10 cellular contexts compared by ENCODE assay signal in the genomic region with DNA sequence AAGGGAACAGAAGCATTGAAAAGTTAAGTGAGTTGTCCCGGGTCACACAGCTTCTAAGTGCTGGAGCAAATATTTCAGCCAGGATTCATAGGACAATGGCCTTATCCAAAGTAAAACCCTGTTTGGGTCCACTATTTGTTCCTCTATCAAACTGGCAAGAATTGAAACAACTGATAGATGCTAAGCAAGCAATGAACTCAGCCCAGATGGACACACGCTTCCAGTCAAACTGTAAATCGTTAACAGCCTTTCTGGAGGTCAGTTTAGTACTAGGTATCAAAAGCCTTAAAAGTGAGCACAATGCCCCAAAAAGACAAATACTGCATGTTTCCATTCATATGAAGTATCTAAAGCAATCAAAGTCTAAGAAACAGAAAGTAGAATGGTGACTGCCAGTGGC. TPM values are rescaled to one million over a fixed set of nuclear protein-coding genes. Genes with fewer than 3 reads are reported as not detected.
A peak's percentile ranks its signal among the peaks of the same experiment; 100 is the strongest.
DNase-seq lines count a peak whose midpoint lies in the region; ATAC-seq, FAIRE-seq and TF ChIP-seq lines count a peak whose summit lies in the region.
"Had no signal": no experiment of that assay in that cellular context is flagged by ENCODE, and none has a peak within 500 bp of the region (broad histone marks: within the 10 kb centered on the region; RNA-seq: fewer than 3 reads in every experiment).

No MANE protein-coding gene starts in this region.

- dilution Hi-C loops in keratinocyte (cut with MboI; ENCODE audit: extremely low pct_ligation_motif_present, low sequenced_read_pairs), result no loop called here

- TF ChIP-seq CTCF in SU-DHL-6 (IDR thresholded peaks at IDR 0.05; ENCODE audit: insufficient read depth, low read length, poor library complexity, severe bottlenecking) (no peak), keratinocyte (optimal IDR thresholded peaks at IDR 0.05 in 1 of 3, IDR thresholded peaks at IDR 0.05 in 1 of 3, conservative IDR thresholded peaks at IDR 0.05 in 1 of 3; ENCODE audit: extremely low read depth in 1 of 3, insufficient read depth in 2 of 3, low read length in 3 of 3) (no peak)

- H3K27me3 ChIP-seq in SU-DHL-6 (ENCODE audit: low read length), result no peaks in the 10 kb centered on the region
- no peaks in the 10 kb centered on the region for H3K27me3 ChIP-seq in keratinocyte (ENCODE audit: control insufficient read depth, extremely low read depth, insufficient read depth, low read length)
- no peaks in the 10 kb centered on the region for H3K27me3 ChIP-seq in skeletal muscle satellite cell (ENCODE audit: control insufficient read depth, insufficient read depth, low read length)
- H3K27me3 ChIP-seq: pancreas had no signal

- no peak overlapping the region; the same call in 1 of the 2 replicates for H3K9ac ChIP-seq in SU-DHL-6 (ENCODE audit: low read length)
- no peak overlapping the region for H3K9ac ChIP-seq in keratinocyte (ENCODE audit: control insufficient read depth, extremely low read depth, insufficient read depth, low read length)
- H3K9ac ChIP-seq in skeletal muscle satellite cell (ENCODE audit: low read depth, low read length), result peak overlapping the region; percentile 99

- H3K9me3 Mint-ChIP-seq in activated CD4-positive, alpha-beta T cell treated with anti-CD3 and anti-CD28 coated beads for 36 hours (ENCODE audit: low read depth), result no peaks in the 10 kb centered on the region
- H3K9me3 Mint-ChIP-seq in activated CD8-positive, alpha-beta memory T cell treated with anti-CD3 and anti-CD28 coated beads, Interleukin-2, amount 10 ng/mL, durations not matched to agents 7 days and 5 days (ENCODE audit: low read depth), result no peaks in the 10 kb centered on the region

- H3K27ac Mint-ChIP-seq in activated CD4-positive, alpha-beta T cell treated with anti-CD3 and anti-CD28 coated beads for 36 hours, result no peak overlapping the region
- H3K27ac Mint-ChIP-seq in activated CD8-positive, alpha-beta memory T cell treated with anti-CD3 and anti-CD28 coated beads, Interleukin-2, amount 10 ng/mL, durations not matched to agents 7 days and 5 days, result no peak overlapping the region

- H4K20me1 ChIP-seq in SU-DHL-6 (ENCODE audit: low read depth, low read length), result no peaks in the 10 kb centered on the region
- no peaks in the 10 kb centered on the region for H4K20me1 ChIP-seq in keratinocyte (ENCODE audit: control insufficient read depth, extremely low read depth, insufficient read depth, low read length)

- H3K36me3 ChIP-seq in SU-DHL-6 (ENCODE audit: low read length), result no peaks in the 10 kb centered on the region
- H3K36me3 ChIP-seq in keratinocyte (ENCODE audit: control insufficient read depth in 2 of 2, extremely low read depth in 1 of 2, insufficient read depth in 2 of 2, low read length in 2 of 2), result peaks cover 0 to 1% of the 10 kb centered on the region in 2 experiments
- no peaks in the 10 kb centered on the region for H3K36me3 ChIP-seq in skeletal muscle satellite cell (ENCODE audit: insufficient read depth, low read length)
- H3K36me3 ChIP-seq: pancreas had no signal

- H3K4me3 ChIP-seq in SU-DHL-6 (ENCODE audit: insufficient read depth, low read length, poor library complexity, severe bottlenecking) (no peak overlapping the region), keratinocyte (ENCODE audit: control insufficient read depth in 2 of 3, extremely low read depth in 1 of 3, insufficient read depth in 2 of 3, low read depth in 1 of 3, low read length in 3 of 3) (peak overlapping the region in 1 of 3 experiments; percentile 68), skeletal muscle satellite cell (ENCODE audit: low read length) (peak overlapping the region; percentile 99)

- intact Hi-C loops in activated CD4-positive, alpha-beta T cell treated with anti-CD3 and anti-CD28 coated beads for 36 hours (cut with DNase I, micrococcal nuclease), result loop anchor here (1.0 to 2.0 kb wide), 11 partner anchors 28 to 1213 kb away; partner anchors contain the start of genes C1orf50 (in 2 of the 2), P3H1 (in 2 of the 2), ZNF691 (in 2 of the 2) and CCDC30 (in 1 of the 2)

- peaks cover 4% of the 10 kb centered on the region for H3K36me3 Mint-ChIP-seq in activated CD4-positive, alpha-beta T cell treated with anti-CD3 and anti-CD28 coated beads for 36 hours (ENCODE audit: low read depth)
- H3K36me3 Mint-ChIP-seq in activated CD8-positive, alpha-beta memory T cell treated with anti-CD3 and anti-CD28 coated beads, Interleukin-2, amount 10 ng/mL, durations not matched to agents 7 days and 5 days, result peaks cover 1% of the 10 kb centered on the region

- POLR2A ChIA-PET in activated CD4-positive, alpha-beta T cell treated with anti-CD3 and anti-CD28 coated beads for 36 hours (lab: Charles Lee), result interaction anchor here (0.6 to 2.8 kb wide), 5 partner anchors 9 to 141 kb away, joined by 3 to 13 read pairs (median 3); partner anchors contain the start of genes C1orf50, P3H1 and ZNF691

- H3K9me3 ChIP-seq in SU-DHL-6 (ENCODE audit: insufficient read depth, low read length), result no peaks in the 10 kb centered on the region
- H3K9me3 ChIP-seq in keratinocyte (ENCODE audit: control insufficient read depth, low read depth, low read length), result no peaks in the 10 kb centered on the region
- H3K9me3 ChIP-seq in skeletal muscle satellite cell (replicated peaks; ENCODE audit: low read length), result no peaks in the 10 kb centered on the region
- H3K9me3 ChIP-seq: pancreas had no signal

- peaks cover 13% of the 10 kb centered on the region for H3K4me1 ChIP-seq in keratinocyte (ENCODE audit: control insufficient read depth, extremely low read depth, insufficient read depth, low read length)
- peaks cover 21% of the 10 kb centered on the region for H3K4me1 ChIP-seq in skeletal muscle satellite cell (ENCODE audit: control insufficient read depth, insufficient read depth, low read length)

- peaks cover 2% of the 10 kb centered on the region for H3K27me3 Mint-ChIP-seq in activated CD4-positive, alpha-beta T cell treated with anti-CD3 and anti-CD28 coated beads for 36 hours
- H3K27me3 Mint-ChIP-seq in activated CD8-positive, alpha-beta memory T cell treated with anti-CD3 and anti-CD28 coated beads, Interleukin-2, amount 10 ng/mL, durations not matched to agents 7 days and 5 days, result no peaks in the 10 kb centered on the region

- H3K9me2 ChIP-seq in SU-DHL-6 (replicated peaks; ENCODE audit: insufficient read depth, low read length), result no peaks in the 10 kb centered on the region

- H3F3A ChIP-seq in SU-DHL-6 (ENCODE audit: insufficient read depth), result no peaks in the 10 kb centered on the region

- FAIRE-seq in keratinocyte (lab: Jason Lieb, UNC), result no peak
- FAIRE-seq: A204.1, pancreas had no signal

- ATAC-seq in activated CD4-positive, alpha-beta T cell treated with anti-CD3 and anti-CD28 coated beads for 36 hours, result no peak
- no peak for ATAC-seq in activated CD8-positive, alpha-beta memory T cell treated with anti-CD3 and anti-CD28 coated beads, Interleukin-2, amount 10 ng/mL, durations not matched to agents 7 days and 5 days

- no peak for DNase-seq in activated CD4-positive, alpha-beta T cell treated with anti-CD3 and anti-CD28 coated beads for 36 hours
- DNase-seq in activated CD4-positive, alpha-beta T cell treated with anti-CD3 and anti-CD28 coated beads for 1 hour, result no peak
- no peak for DNase-seq in keratinocyte (ENCODE audit: low read depth, low spot score)
- DNase-seq in activated CD4-positive, CD25-positive, alpha-beta regulatory T cell (lab: John Stamatoyannopoulos, UW), result no peak
- DNase-seq in NCI-H2107 (lab: John Stamatoyannopoulos, UW), result no peak
- no peak for DNase-seq in activated CD8-positive, alpha-beta memory T cell treated with anti-CD3 and anti-CD28 coated beads, Interleukin-2, amount 10 ng/mL, durations not matched to agents 7 days and 5 days

- peak overlapping the region; percentile 77 for H3K4me2 ChIP-seq in SU-DHL-6 (ENCODE audit: low read depth, low read length, poor library complexity, severe bottlenecking)
- H3K4me2 ChIP-seq in keratinocyte (ENCODE audit: control insufficient read depth, extremely low read depth, insufficient read depth, low read depth, low read length), result peak overlapping the region; percentile 85
- peak overlapping the region; percentile 84 for H3K4me2 ChIP-seq in skeletal muscle satellite cell (ENCODE audit: low read length)

- H2AFZ ChIP-seq in SU-DHL-6 (ENCODE audit: low read depth, low read length, severe bottlenecking) (no peak overlapping the region), keratinocyte (ENCODE audit: control insufficient read depth, low read length) (no peak overlapping the region)

- peaks cover 21% of the 10 kb centered on the region for H3K4me1 Mint-ChIP-seq in activated CD4-positive, alpha-beta T cell treated with anti-CD3 and anti-CD28 coated beads for 36 hours
- H3K4me1 Mint-ChIP-seq in activated CD8-positive, alpha-beta memory T cell treated with anti-CD3 and anti-CD28 coated beads, Interleukin-2, amount 10 ng/mL, durations not matched to agents 7 days and 5 days, result peaks cover 24% of the 10 kb centered on the region

- peak overlapping the region; percentile 50 for H3K4me3 Mint-ChIP-seq in activated CD4-positive, alpha-beta T cell treated with anti-CD3 and anti-CD28 coated beads for 36 hours
- no peak overlapping the region for H3K4me3 Mint-ChIP-seq in activated CD8-positive, alpha-beta memory T cell treated with anti-CD3 and anti-CD28 coated beads, Interleukin-2, amount 10 ng/mL, durations not matched to agents 7 days and 5 days

- H3K27ac ChIP-seq in SU-DHL-6 (ENCODE audit: low read depth, low read length), result no peak overlapping the region
- H3K27ac ChIP-seq in keratinocyte (ENCODE audit: control insufficient read depth, insufficient read depth, low read length), result no peak overlapping the region

- H3K79me2 ChIP-seq in SU-DHL-6 (ENCODE audit: insufficient read depth, low read length) (no peaks in the 10 kb centered on the region), keratinocyte (ENCODE audit: control insufficient read depth, insufficient read depth, low read length) (no peaks in the 10 kb centered on the region)

- no peaks in the 10 kb centered on the region for H3K9me1 ChIP-seq in keratinocyte (ENCODE audit: control insufficient read depth, extremely low read depth, insufficient read depth, low read length)

- CTCF ChIA-PET in activated CD4-positive, alpha-beta T cell treated with anti-CD3 and anti-CD28 coated beads for 36 hours (lab: Charles Lee), result interaction anchor here (1.0 to 3.9 kb wide), 5 partner anchors 18 to 52 kb away, joined by 3 to 27 read pairs (median 5); partner anchors contain the start of genes C1orf50, P3H1 and ZNF691
- CTCF ChIA-PET in activated CD8-positive, alpha-beta memory T cell treated with anti-CD3 and anti-CD28 coated beads, Interleukin-2, amount 10 ng/mL, durations not matched to agents 7 days and 5 days (lab: Charles Lee), result interaction anchor here (0.9 to 2.1 kb wide), 6 partner anchors 17 to 105 kb away, joined by 3 to 10 read pairs (median 5); partner anchors contain the start of genes P3H1 and ZNF691

RNA-seq across cellular contexts. Expression of gene SVBP, which starts 0.8 kb away (rescaled TPM):
- total RNA-seq in activated CD4-positive, alpha-beta T cell treated with anti-CD3 and anti-CD28 coated beads for 36 hours, result 10 to 100 TPM; 14.5 to 14.6 TPM
- polyA plus RNA-seq in keratinocyte, result 11.0 to 15.5 TPM (median 13.9 TPM) in 3 replicates
- 6.0 TPM for polyA plus RNA-seq in keratinocyte (2011; ENCODE audit: low read depth)
- polyA plus RNA-seq in keratinocyte (2011; cell fraction: cytosol; rRNA removed), result 12.6 and 18.4 TPM in 2 replicates
- 2.8 and 4.3 TPM in 2 replicates for polyA plus RNA-seq in keratinocyte (2011; cell fraction: nucleus; rRNA removed)
- 12.0 and 14.1 TPM in 2 replicates for polyA plus RNA-seq in keratinocyte (2012; ENCODE audit: low replicate concordance)
- 1.1 to 5.7 TPM (median 2.3 TPM) in 3 replicates for polyA minus RNA-seq in keratinocyte
- 5.6 TPM for polyA minus RNA-seq in keratinocyte (2011; cell fraction: cytosol; rRNA and poly(A)+ RNA removed)
- polyA minus RNA-seq in keratinocyte (2011; cell fraction: nucleus; rRNA and poly(A)+ RNA removed), result not detected in 2 replicates
- 7.4 and 9.2 TPM in 2 replicates for total RNA-seq in skeletal muscle satellite cell (2012; rRNA removed)
- total RNA-seq in activated CD8-positive, alpha-beta memory T cell treated with anti-CD3 and anti-CD28 coated beads, Interleukin-2, amount 10 ng/mL, durations not matched to agents 7 days and 5 days, result 10 to 100 TPM; 11.5 to 14.8 TPM

RNA-seq across cellular contexts. Expression of gene ERMAP, which starts 1.1 kb away (rescaled TPM):
- 1 to 10 TPM; 4.5 to 6.4 TPM for total RNA-seq in activated CD4-positive, alpha-beta T cell treated with anti-CD3 and anti-CD28 coated beads for 36 hours
- polyA plus RNA-seq in keratinocyte, result 5.6 to 6.5 TPM (median 6.3 TPM) in 3 replicates
- 1.9 TPM for polyA plus RNA-seq in keratinocyte (2011; ENCODE audit: low read depth)
- 4.8 and 6.2 TPM in 2 replicates for polyA plus RNA-seq in keratinocyte (2011; cell fraction: cytosol; rRNA removed)
- polyA plus RNA-seq in keratinocyte (2011; cell fraction: nucleus; rRNA removed), result 13.6 and 14.7 TPM in 2 replicates
- polyA plus RNA-seq in keratinocyte (2012; ENCODE audit: low replicate concordance), result 3.6 and 4.0 TPM in 2 replicates
- 5.7 to 7.4 TPM (median 5.7 TPM) in 3 replicates for polyA minus RNA-seq in keratinocyte
- polyA minus RNA-seq in keratinocyte (2011; cell fraction: cytosol; rRNA and poly(A)+ RNA removed), result 4.8 TPM
- 5.6 and 10.5 TPM in 2 replicates for polyA minus RNA-seq in keratinocyte (2011; cell fraction: nucleus; rRNA and poly(A)+ RNA removed)
- total RNA-seq in skeletal muscle satellite cell (2012; rRNA removed), result 5.5 and 6.6 TPM in 2 replicates
- total RNA-seq in activated CD8-positive, alpha-beta memory T cell treated with anti-CD3 and anti-CD28 coated beads, Interleukin-2, amount 10 ng/mL, durations not matched to agents 7 days and 5 days, result 1 to 10 TPM; 3.7 to 4.1 TPM

RNA-seq across cellular contexts. Expression of gene ZNF691, which starts 28.4 kb away (rescaled TPM):
- total RNA-seq in activated CD4-positive, alpha-beta T cell treated with anti-CD3 and anti-CD28 coated beads for 36 hours, result 10 to 100 TPM; 10.5 to 11.7 TPM
- polyA plus RNA-seq in keratinocyte, result 3.8 to 7.1 TPM (median 3.8 TPM) in 3 replicates
- polyA plus RNA-seq in keratinocyte (2011; ENCODE audit: low read depth), result 0.44 TPM
- 3.5 and 4.2 TPM in 2 replicates for polyA plus RNA-seq in keratinocyte (2011; cell fraction: cytosol; rRNA removed)
- 11.3 and 14.4 TPM in 2 replicates for polyA plus RNA-seq in keratinocyte (2011; cell fraction: nucleus; rRNA removed)
- 3.4 and 4.5 TPM in 2 replicates for polyA plus RNA-seq in keratinocyte (2012; ENCODE audit: low replicate concordance)
- 1.7 to 5.8 TPM (median 2.2 TPM) in 3 replicates for polyA minus RNA-seq in keratinocyte
- not detected for polyA minus RNA-seq in keratinocyte (2011; cell fraction: cytosol; rRNA and poly(A)+ RNA removed)
- 1.3 and 3.3 TPM in 2 replicates for polyA minus RNA-seq in keratinocyte (2011; cell fraction: nucleus; rRNA and poly(A)+ RNA removed)
- 7.1 and 8.5 TPM in 2 replicates for total RNA-seq in skeletal muscle satellite cell (2012; rRNA removed)
- 10 to 100 TPM in 1 of 2 experiments, 1 to 10 TPM in 1; 9.8 to 13.9 TPM for total RNA-seq in activated CD8-positive, alpha-beta memory T cell treated with anti-CD3 and anti-CD28 coated beads, Interleukin-2, amount 10 ng/mL, durations not matched to agents 7 days and 5 days

RNA-seq across cellular contexts. Expression of gene TMEM269, which starts 33.2 kb away (rescaled TPM):
- under 1 TPM; 0.19 to 0.48 TPM for total RNA-seq in activated CD4-positive, alpha-beta T cell treated with anti-CD3 and anti-CD28 coated beads for 36 hours
- polyA plus RNA-seq in keratinocyte, result 0.12 TPM in 1 of 3 replicates, not detected in the others
- 0.07 TPM for polyA plus RNA-seq in keratinocyte (2011; ENCODE audit: low read depth)
- 0.02 TPM in 1 of 2 replicates, not detected in the other for polyA plus RNA-seq in keratinocyte (2011; cell fraction: cytosol; rRNA removed)
- polyA plus RNA-seq in keratinocyte (2011; cell fraction: nucleus; rRNA removed), result 0.12 and 0.18 TPM in 2 replicates
- polyA plus RNA-seq in keratinocyte (2012; ENCODE audit: low replicate concordance), result 0.23 TPM in 1 of 2 replicates, not detected in the other
- not detected in 3 replicates for polyA minus RNA-seq in keratinocyte
- not detected for polyA minus RNA-seq in keratinocyte (2011; cell fraction: cytosol; rRNA and poly(A)+ RNA removed)
- polyA minus RNA-seq in keratinocyte (2011; cell fraction: nucleus; rRNA and poly(A)+ RNA removed), result not detected in 2 replicates
- under 0.01 TPM in 2 replicates for total RNA-seq in skeletal muscle satellite cell (2012; rRNA removed)
- under 1 TPM in 1 of 2 experiments, not detected in 1; 0.12 TPM for total RNA-seq in activated CD8-positive, alpha-beta memory T cell treated with anti-CD3 and anti-CD28 coated beads, Interleukin-2, amount 10 ng/mL, durations not matched to agents 7 days and 5 days

RNA-seq across cellular contexts. Expression of gene C1orf50, which starts 50.9 kb away (rescaled TPM):
- 1 to 10 TPM; 4.0 to 8.0 TPM for total RNA-seq in activated CD4-positive, alpha-beta T cell treated with anti-CD3 and anti-CD28 coated beads for 36 hours
- 6.1 to 9.8 TPM (median 9.6 TPM) in 3 replicates for polyA plus RNA-seq in keratinocyte
- 1.3 TPM for polyA plus RNA-seq in keratinocyte (2011; ENCODE audit: low read depth)
- polyA plus RNA-seq in keratinocyte (2011; cell fraction: cytosol; rRNA removed), result 6.9 and 13.6 TPM in 2 replicates
- 4.9 and 6.0 TPM in 2 replicates for polyA plus RNA-seq in keratinocyte (2011; cell fraction: nucleus; rRNA removed)
- 2.0 and 3.2 TPM in 2 replicates for polyA plus RNA-seq in keratinocyte (2012; ENCODE audit: low replicate concordance)
- polyA minus RNA-seq in keratinocyte, result 0.33 to 4.0 TPM (median 2.7 TPM) in 3 replicates
- 1.2 TPM for polyA minus RNA-seq in keratinocyte (2011; cell fraction: cytosol; rRNA and poly(A)+ RNA removed)
- 0.95 and 1.3 TPM in 2 replicates for polyA minus RNA-seq in keratinocyte (2011; cell fraction: nucleus; rRNA and poly(A)+ RNA removed)
- 2.5 and 4.8 TPM in 2 replicates for total RNA-seq in skeletal muscle satellite cell (2012; rRNA removed)
- total RNA-seq in activated CD8-positive, alpha-beta memory T cell treated with anti-CD3 and anti-CD28 coated beads, Interleukin-2, amount 10 ng/mL, durations not matched to agents 7 days and 5 days, result 10 to 100 TPM in 1 of 2 experiments, 1 to 10 TPM in 1; 4.6 to 10.3 TPM
